Comparison of ENCODE assay signal across 8 cellular contexts in the genomic region with DNA sequence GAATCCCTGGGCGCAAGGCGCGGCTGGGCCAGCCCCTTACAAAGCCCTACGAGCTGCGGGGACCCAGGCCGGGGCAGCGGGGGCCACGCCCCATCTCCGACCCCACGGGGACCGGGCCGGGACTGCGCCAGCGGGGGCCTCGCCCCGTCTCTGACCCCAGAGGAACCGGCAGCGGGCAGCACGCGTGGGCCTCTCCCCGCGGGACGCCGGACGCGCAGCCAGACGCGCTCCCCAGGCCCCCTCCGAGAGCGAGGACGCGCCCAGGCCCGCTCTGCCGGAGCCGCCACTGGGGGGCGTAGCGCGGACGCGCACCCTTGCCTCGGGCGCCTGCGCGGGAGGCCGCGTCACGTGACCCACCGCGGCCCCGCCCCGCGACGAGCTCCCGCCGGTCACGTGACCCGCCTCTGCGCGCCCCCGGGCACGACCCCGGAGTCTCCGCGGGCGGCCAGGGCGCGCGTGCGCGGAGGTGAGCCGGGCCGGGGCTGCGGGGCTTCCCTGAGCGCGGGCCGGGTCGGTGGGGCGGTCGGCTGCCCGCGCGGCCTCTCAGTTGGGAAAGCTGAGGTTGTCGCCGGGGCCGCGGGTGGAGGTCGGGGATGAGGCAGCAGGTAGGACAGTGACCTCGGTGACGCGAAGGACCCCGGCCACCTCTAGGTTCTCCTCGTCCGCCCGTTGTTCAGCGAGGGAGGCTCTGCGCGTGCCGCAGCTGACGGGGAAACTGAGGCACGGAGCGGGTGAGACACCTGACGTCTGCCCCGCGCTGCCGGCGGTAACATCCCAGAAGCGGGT. TPM values are rescaled to one million over a fixed set of nuclear protein-coding genes. Genes with fewer than 3 reads are reported as not detected.
A peak's percentile ranks its signal among the peaks of the same experiment; 100 is the strongest.
DNase-seq lines count a peak whose midpoint lies in the region; ATAC-seq and TF ChIP-seq lines count a peak whose summit lies in the region.

GAA (plus strand) TSS at position 422 of the 786 bp plus-strand sequence. CDS start 3,006 bp downstream, outside the sequence.

- peaks cover 8% of the 10 kb centered on the region; the same call in 1 of the 2 replicates for H3K4me1 ChIP-seq in HUES64 (ENCODE audit: insufficient read depth, low read length)
- H3K4me1 ChIP-seq in PC-3 (ENCODE audit: insufficient read depth, low read length) = peaks cover 18% of the 10 kb centered on the region
- peaks cover 0 to 12% of the 10 kb centered on the region in 2 donors for H3K4me1 ChIP-seq in muscle layer of duodenum (ENCODE audit: control insufficient read depth in 1 of 2, insufficient read depth in 2 of 2, low read length in 2 of 2)

- H3K9me3 ChIP-seq in HUES64 (ENCODE audit: insufficient read depth, low read depth, low read length) (no peaks in the 10 kb centered on the region), PC-3 (ENCODE audit: low read length) (no peaks in the 10 kb centered on the region), muscle layer of duodenum (ENCODE audit: control insufficient read depth in 1 of 2, low read length in 2 of 2) (no peaks in the 10 kb centered on the region)

- peak within 1 kb of the TSS; percentile 85 for H3K4me3 ChIP-seq in HUES64 (ENCODE audit: low read length)
- peak within 1 kb of the TSS; percentile 96 for H3K4me3 ChIP-seq in PC-3 (ENCODE audit: low read length)
- H3K4me3 ChIP-seq in muscle layer of duodenum (ENCODE audit: low read depth in 1 of 2, low read length in 2 of 2) = peak within 1 kb of the TSS; percentile 80

- H2AFZ ChIP-seq in PC-3 (ENCODE audit: low read length) = peak within 1 kb of the TSS; percentile 96

- DNase-seq in COLO829 (ENCODE audit: low spot score) (peak; percentile 80), PC-3 (peak; percentile 94)
- DNase-seq in activated T-cell treated with anti-CD3 and anti-CD28 coated beads, Interleukin-2, amount 50 U/mL, for 24 hours = peak; percentile 93
- DNase-seq in stimulated activated CD8-positive, alpha-beta memory T cell treated with anti-CD3 and anti-CD28 coated beads, Interleukin-7, amount 100 ng/mL, for 4 hours (ENCODE audit: low read depth in 2 of 2) = peak; percentile 66 to 87

- TF ChIP-seq CTCF in PC-3 (conservative IDR thresholded peaks at IDR 0.05; ENCODE audit: low read depth, low read length) = peak; percentile 74

- peak within 1 kb of the TSS; percentile 92 for H3K9ac ChIP-seq in HUES64 (ENCODE audit: low read depth, low read length)
- H3K9ac ChIP-seq in PC-3 (ENCODE audit: low read length) = peak within 1 kb of the TSS; percentile 89

- H3F3A ChIP-seq in PC-3 (ENCODE audit: low read length, unreplicated experiment) = no peaks in the 10 kb centered on the region

- H3K36me3 Mint-ChIP-seq in activated T-cell treated with anti-CD3 and anti-CD28 coated beads, Interleukin-2, amount 50 U/mL, for 24 hours (ENCODE audit: low read depth) = peaks cover 15% of the 10 kb centered on the region

- no peaks in the 10 kb centered on the region for H3K27me3 Mint-ChIP-seq in activated T-cell treated with anti-CD3 and anti-CD28 coated beads, Interleukin-2, amount 50 U/mL, for 24 hours

- intact Hi-C loops in PC-3 (cut with micrococcal nuclease) = loop anchor here (2.0 to 5.0 kb wide), 2 partner anchors 45 to 151 kb away; partner anchors contain the start of gene EIF4A3

- H3K9me3 Mint-ChIP-seq in activated T-cell treated with anti-CD3 and anti-CD28 coated beads, Interleukin-2, amount 50 U/mL, for 24 hours = no peaks in the 10 kb centered on the region

- H3K36me3 ChIP-seq in HUES64 (ENCODE audit: insufficient read depth, low read length) (no peaks in the 10 kb centered on the region), PC-3 (ENCODE audit: low read depth, low read length) (no peaks in the 10 kb centered on the region), muscle layer of duodenum (ENCODE audit: control insufficient read depth in 1 of 2, insufficient read depth in 2 of 2, low read length in 2 of 2) (no peaks in the 10 kb centered on the region)

- CTCF ChIA-PET in PC-3 (lab: Charles Lee) = interaction anchor here (0.5 to 1.3 kb wide), 18 partner anchors 11 to 1115 kb away, joined by 3 to 10 read pairs (median 3); partner anchors contain the start of gene RNF213

- H3K4me2 ChIP-seq in PC-3 (ENCODE audit: low read length) = peak within 1 kb of the TSS; percentile 99

- peak within 1 kb of the TSS; percentile 91 for H3K4me3 Mint-ChIP-seq in activated T-cell treated with anti-CD3 and anti-CD28 coated beads, Interleukin-2, amount 50 U/mL, for 24 hours

- H3K27me3 ChIP-seq in HUES64 (ENCODE audit: insufficient read depth, low read length) (peaks cover 8% of the 10 kb centered on the region), PC-3 (ENCODE audit: low read length) (no peaks in the 10 kb centered on the region), muscle layer of duodenum (ENCODE audit: low read depth, low read length) (no peaks in the 10 kb centered on the region)

- H3K27ac Mint-ChIP-seq in activated T-cell treated with anti-CD3 and anti-CD28 coated beads, Interleukin-2, amount 50 U/mL, for 24 hours = peak within 1 kb of the TSS; percentile 90

- no TSS peak for BruUV-seq in PC-3 (replicated peaks; lab: Mats Ljungman, UMichigan)

- H4K20me1 ChIP-seq in PC-3 (ENCODE audit: low read length) = no peaks in the 10 kb centered on the region

- H3K27ac ChIP-seq in HUES64 (ENCODE audit: low read depth, low read length) (peak within 1 kb of the TSS; percentile 12; the same call in 1 of the 2 replicates), PC-3 (ENCODE audit: low read length) (no peak within 1 kb of the TSS), muscle layer of duodenum (ENCODE audit: low read length) (peak within 1 kb of the TSS; percentile 45)

- WGBS in HUES64 = under 1% methylated on average over 107 of the region's 107 CpGs

- peaks cover 32% of the 10 kb centered on the region for H3K4me1 Mint-ChIP-seq in activated T-cell treated with anti-CD3 and anti-CD28 coated beads, Interleukin-2, amount 50 U/mL, for 24 hours (ENCODE audit: low read depth)

- ATAC-seq in GM19467 (IDR thresholded peaks at IDR 0.05; ENCODE audit: unreplicated experiment) (peak; percentile 76), PC-3 (peak; percentile 88), esophagus mucosa (peak; percentile 82)

- H3K9me2 ChIP-seq in PC-3 (replicated peaks; ENCODE audit: low read length) = no peaks in the 10 kb centered on the region

- POLR2A ChIA-PET in PC-3 (lab: Charles Lee; ENCODE audit: unreplicated experiment) = interaction anchor here (0.5 to 1.0 kb wide), 7 partner anchors 43 to 1097 kb away, joined by 3 to 6 read pairs (median 3); no protein-coding TSS in a partner anchor

- H3K79me2 ChIP-seq in PC-3 (ENCODE audit: low read length) = peaks cover 19% of the 10 kb centered on the region

RNA-seq across cellular contexts. Expression of gene GAA, which starts in this region (rescaled TPM):
- polyA plus RNA-seq in HUES64 (2013, experiment 1 of 2) = 31.8 TPM
- polyA plus RNA-seq in HUES64 (2013, experiment 2 of 2) = 44.2 TPM
- 76.2 and 126 TPM in 2 replicates for total RNA-seq in PC-3 (2014; rRNA removed)
- 13.2 TPM for total RNA-seq in esophagus mucosa
